In the genomic region with DNA sequence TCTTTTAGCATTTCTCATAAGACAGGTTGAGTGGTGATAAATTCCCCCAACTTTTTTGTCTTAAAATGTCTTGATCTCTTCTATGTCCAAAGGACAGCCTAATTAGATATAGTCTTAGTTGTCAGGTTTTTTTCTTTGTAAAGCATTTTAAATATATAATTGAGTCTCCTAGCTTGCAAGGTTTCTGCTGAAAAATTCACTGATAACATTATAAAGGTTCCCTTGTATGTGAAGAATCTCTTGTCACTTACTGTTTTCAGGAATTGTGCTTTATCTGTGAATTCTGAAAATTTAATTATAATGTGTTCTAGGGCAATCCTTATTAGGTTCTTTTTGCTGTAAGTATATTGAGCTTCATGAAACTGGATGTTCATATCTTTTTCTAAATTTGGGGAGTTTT, we compare ENCODE assay signal across 29 cellular contexts.
DNase-seq lines count a peak whose midpoint lies in the region; ATAC-seq and TF ChIP-seq lines count a peak whose summit lies in the region.
"Had no signal": no experiment of that assay in that cellular context is flagged by ENCODE, and none has a peak within 500 bp of the region (broad histone marks: within the 10 kb centered on the region; RNA-seq: fewer than 3 reads in every experiment).

No MANE protein-coding gene starts in this region.

- H3K9me3 Mint-ChIP-seq in T-cell: peaks cover 7 to 27% (median 15%) of the 10 kb centered on the region in 3 donors

- no peaks in the 10 kb centered on the region for H3K36me3 ChIP-seq in HEK293 (ENCODE audit: control insufficient read depth in 2 of 2, insufficient read depth in 1 of 2, low read length in 2 of 2)
- H3K36me3 ChIP-seq: BE2C had no signal

- TF ChIP-seq CTCF in HEK293 (tag by site-specific recombination; IDR thresholded peaks at IDR 0.05): no peak

- H3K36me3 Mint-ChIP-seq in T-cell: no peaks in the 10 kb centered on the region
- H3K36me3 Mint-ChIP-seq: CD14-positive monocyte; CD4-positive, CD25-positive, alpha-beta regulatory T cell had no signal

- no peaks in the 10 kb centered on the region for H3K4me1 ChIP-seq in HEK293 (ENCODE audit: control insufficient read depth, insufficient read depth, low read length)
- H3K4me1 ChIP-seq: A549; BE2C; BLaER1; BLaER1 treated with 17β-estradiol and CSF1 and Interleukin-3, amounts not matched to agents 10 nM and 100 nM; Caco-2 had no signal

- POLR2A ChIA-PET in HEK293 (lab: Yijun Ruan, JAX): no interaction called here
- POLR2A ChIA-PET in T-cell (lab: Charles Lee): no interaction called here

- H3K9me3 ChIP-seq in HEK293 (ENCODE audit: control insufficient read depth, insufficient read depth, low read depth, low read length): no peaks in the 10 kb centered on the region
- H3K9me3 ChIP-seq: BE2C, Caco-2 had no signal

- H3K4me1 Mint-ChIP-seq in T-cell: no peaks in the 10 kb centered on the region
- H3K4me1 Mint-ChIP-seq: B cell; CD14-positive monocyte; CD4-positive, alpha-beta memory T cell; CD4-positive, CD25-positive, alpha-beta regulatory T cell; CD8-positive, alpha-beta memory T cell had no signal

- DNase-seq in T-cell: no peak
- DNase-seq: 8988T; ACHN; AML-193; BE2C; C1 segment of cervical spinal cord; Caco-2; Calu3; CD4-positive, alpha-beta memory T cell; CD4-positive, alpha-beta T cell; CD4-positive, CD25-positive, alpha-beta regulatory T cell; CD8-positive, alpha-beta memory T cell; CD8-positive, alpha-beta T cell; COR-L47; DMS 273 treated with DMSO at 0.1 percent for 48 hours; DMS153; DMS53; DMS79; DMS79 treated with DMSO at 0.1 percent for 48 hours; DND-41; EL had no signal

- CTCF ChIA-PET in HEK293 (lab: Yijun Ruan, JAX): no interaction called here
- CTCF ChIA-PET in T-cell (lab: Charles Lee): no interaction called here

- no peak overlapping the region for H3K4me3 ChIP-seq in HEK293 (ENCODE audit: low read depth, low read length)
- H3K4me3 ChIP-seq: A549; BLaER1; BLaER1 treated with 17β-estradiol and CSF1 and Interleukin-3, amounts not matched to agents 10 nM and 100 nM had no signal

- H3K27ac ChIP-seq in HEK293 (ENCODE audit: extremely low read depth, low read depth, low read length): no peak overlapping the region
- H3K27ac ChIP-seq: 22Rv1; A549; BLaER1; BLaER1 treated with 17β-estradiol and CSF1 and Interleukin-3, amounts not matched to agents 10 nM and 100 nM; C4-2B had no signal

- no peak overlapping the region for H3K4me3 Mint-ChIP-seq in T-cell
- H3K4me3 Mint-ChIP-seq: B cell; CD14-positive monocyte; CD4-positive, alpha-beta memory T cell; CD4-positive, alpha-beta T cell; CD4-positive, CD25-positive, alpha-beta regulatory T cell; CD8-positive, alpha-beta memory T cell; CD8-positive, alpha-beta T cell had no signal

- no peak for ATAC-seq in T-cell (replicated peaks in 1 of 4)
- ATAC-seq: A549; CD8-positive, alpha-beta T cell had no signal

- H3K27me3 Mint-ChIP-seq in T-cell: peaks cover 33 to 52% of the 10 kb centered on the region in 2 donors

- no peak overlapping the region for H3K27ac Mint-ChIP-seq in T-cell
- H3K27ac Mint-ChIP-seq: B cell; CD14-positive monocyte; CD4-positive, alpha-beta memory T cell; CD4-positive, alpha-beta T cell; CD4-positive, CD25-positive, alpha-beta regulatory T cell; CD8-positive, alpha-beta memory T cell; CD8-positive, alpha-beta T cell had no signal

TF ChIP-seq in HEK293, 187 proteins besides CTCF, POLR2A, EP300 and RAD21:
- no peak for TF ChIP-seq ZNF302 (tag by site-specific recombination; IDR thresholded peaks at IDR 0.05; ENCODE audit: low read depth)
- TF ChIP-seq ZNF404 (tag by site-specific recombination; IDR thresholded peaks at IDR 0.05): no peak
- TF ChIP-seq SETDB1 (IDR thresholded peaks at IDR 0.05; ENCODE audit: insufficient read length, low read length): peak; percentile 59
- TF ChIP-seq ZNF791 (tag by site-specific recombination; IDR thresholded peaks at IDR 0.05): peak; percentile 73; the same call in 1 of the 2 replicates
